ENCODE assay signal across 9 cellular contexts in genomic region chr2:40256649-40257048, GRCh38.
DNase-seq lines count a peak whose midpoint lies in the region; ATAC-seq and TF ChIP-seq lines count a peak whose summit lies in the region.
"Had no signal": no experiment of that assay in that cellular context is flagged by ENCODE, and none has a peak within 500 bp of the region (broad histone marks: within the 10 kb centered on the region; RNA-seq: fewer than 3 reads in every experiment).

No MANE protein-coding gene starts in this region.

- no peak overlapping the region for H3K4me2 ChIP-seq in IMR-90 (ENCODE audit: low read depth, low read length)
- H3K4me2 ChIP-seq in mesendoderm (ENCODE audit: low read length): no peak overlapping the region
- H3K4me2 ChIP-seq: BLaER1 had no signal

- H3K4me1 ChIP-seq in IMR-90 (ENCODE audit: control insufficient read depth, insufficient read depth, low read length): peaks cover 6% of the 10 kb centered on the region
- no peaks in the 10 kb centered on the region for H3K4me1 ChIP-seq in mesendoderm (ENCODE audit: control insufficient read depth, low read depth, low read length)

- no peak overlapping the region for H3K14ac ChIP-seq in IMR-90 (replicated peaks; ENCODE audit: low read depth, low read length)

- no peak overlapping the region for H3K9ac ChIP-seq in IMR-90 (ENCODE audit: low read depth, low read length)
- H3K9ac ChIP-seq in mesendoderm (ENCODE audit: low read length): no peak overlapping the region
- H3K9ac ChIP-seq: BLaER1 had no signal

- intact Hi-C loops in IMR-90 (cut with micrococcal nuclease): no loop called here

- H4K8ac ChIP-seq in IMR-90 (ENCODE audit: low read depth in 2 of 2, low read length in 2 of 2): no peak overlapping the region
- no peak overlapping the region for H4K8ac ChIP-seq in mesendoderm (ENCODE audit: low read depth, low read length)

- no peak overlapping the region for H4K5ac ChIP-seq in IMR-90 (ENCODE audit: low read depth, low read length)
- H4K5ac ChIP-seq in mesendoderm (ENCODE audit: low read length): no peak overlapping the region

- no peak for TF ChIP-seq POLR2A in IMR-90 (IDR thresholded peaks at IDR 0.05; ENCODE audit: low read depth, low read length)

- H4K20me1 ChIP-seq in IMR-90 (ENCODE audit: insufficient read depth, low read length): no peaks in the 10 kb centered on the region
- H4K20me1 ChIP-seq: BLaER1 had no signal

- no peaks in the 10 kb centered on the region for H3K9me1 ChIP-seq in IMR-90 (ENCODE audit: insufficient read depth, low read length)

- dilution Hi-C loops in IMR-90 (cut with HindIII; ENCODE audit: low sequenced_read_pairs, unreplicated experiment): no loop called here

- TF ChIP-seq RAD21 in IMR-90 (IDR thresholded peaks at IDR 0.05; ENCODE audit: low read length): peak; percentile 23

- no peak overlapping the region for H2BK20ac ChIP-seq in IMR-90 (ENCODE audit: low read depth, low read length)

- H3K4ac ChIP-seq in IMR-90 (ENCODE audit: low read depth, low read length) (no peak overlapping the region), mesendoderm (ENCODE audit: low read depth, low read length) (no peak overlapping the region)

- POLR2A ChIA-PET in IMR-90 (lab: Charles Lee; ENCODE audit: unreplicated experiment): no interaction called here

- H3K56ac ChIP-seq in IMR-90 (ENCODE audit: extremely low read depth, insufficient read depth, low read length) (no peak overlapping the region), mesendoderm (ENCODE audit: low read length) (no peak overlapping the region)

- no peak overlapping the region for H3K23ac ChIP-seq in IMR-90 (ENCODE audit: low read depth, low read length)
- no peak overlapping the region for H3K23ac ChIP-seq in mesendoderm (ENCODE audit: low read length)

- H3K18ac ChIP-seq in IMR-90 (ENCODE audit: low read depth, low read length) (no peak overlapping the region), mesendoderm (ENCODE audit: low read length) (no peak overlapping the region)

- CTCF ChIA-PET in IMR-90 (lab: Yijun Ruan, JAX): interaction anchor here (0.6 to 0.7 kb wide), 4 partner anchors 19 to 493 kb away, joined by 3 to 4 read pairs (median 4); no protein-coding TSS in a partner anchor

- H3K27me3 ChIP-seq in IMR-90 (ENCODE audit: control insufficient read depth, insufficient read depth, low read length) (no peaks in the 10 kb centered on the region), mesendoderm (ENCODE audit: insufficient read depth, low read length, poor library complexity) (no peaks in the 10 kb centered on the region)
- H3K27me3 ChIP-seq: BLaER1 had no signal

- H3K79me1 ChIP-seq in IMR-90 (ENCODE audit: low read depth in 1 of 2, low read length in 2 of 2) (peaks cover 4 to 5% of the 10 kb centered on the region in 2 experiments; a peak in 2 of 4 replicates), mesendoderm (ENCODE audit: low read length) (no peaks in the 10 kb centered on the region)

- H2AK5ac ChIP-seq in IMR-90 (ENCODE audit: low read depth, low read length) (no peak overlapping the region), mesendoderm (ENCODE audit: low read length) (no peak overlapping the region)

- no peak overlapping the region for H2AFZ ChIP-seq in IMR-90 (replicated peaks; ENCODE audit: low read length, poor library complexity)

- H3K36me3 ChIP-seq in IMR-90 (ENCODE audit: control insufficient read depth, insufficient read depth, low read length): 0 out of 2 replicates have a peak, but pooled peaks cover 1% of the 10 kb centered on the region
- H3K36me3 ChIP-seq in mesendoderm (ENCODE audit: control insufficient read depth, insufficient read depth, low read length): no peaks in the 10 kb centered on the region
- H3K36me3 ChIP-seq: BLaER1 had no signal

- H3K4me3 ChIP-seq in IMR-90 (ENCODE audit: insufficient read depth, low read depth, low read length) (no peak overlapping the region), mesendoderm (ENCODE audit: low read length) (no peak overlapping the region)
- H3K4me3 ChIP-seq: BLaER1 had no signal

- no peaks in the 10 kb centered on the region for H3K9me3 ChIP-seq in IMR-90 (ENCODE audit: control insufficient read depth, insufficient read depth, low read length)
- H3K9me3 ChIP-seq: BLaER1 had no signal

- H2BK5ac ChIP-seq in IMR-90 (ENCODE audit: low read depth, low read length, poor library complexity, severe bottlenecking): no peak overlapping the region
- H2BK5ac ChIP-seq in mesendoderm (ENCODE audit: low read length): no peak overlapping the region

- H2BK120ac ChIP-seq in IMR-90 (ENCODE audit: low read depth, low read length): no peak overlapping the region
- no peak overlapping the region for H2BK120ac ChIP-seq in mesendoderm (ENCODE audit: low read depth, low read length)

- no peak overlapping the region for H4K91ac ChIP-seq in IMR-90 (ENCODE audit: insufficient read depth, low read depth, low read length)

- no peaks in the 10 kb centered on the region for H3K79me2 ChIP-seq in mesendoderm (ENCODE audit: control insufficient read depth, insufficient read depth, low read length)

- in situ Hi-C loops in IMR-90 (cut with MboI; ENCODE audit: low sequenced_read_pairs): no loop called here

- no peak overlapping the region for H3K27ac ChIP-seq in IMR-90 (ENCODE audit: insufficient read depth, low read length)
- no peak overlapping the region for H3K27ac ChIP-seq in mesendoderm (ENCODE audit: low read depth, low read length)
- H3K27ac ChIP-seq: BLaER1 had no signal

- TF ChIP-seq CTCF in IMR-90 (conservative IDR thresholded peaks at IDR 0.05; ENCODE audit: low read depth, low read length): peak; percentile 21; the same call in 1 of the 2 replicates

- H2BK15ac ChIP-seq in IMR-90 (ENCODE audit: low read depth, low read length): no peak overlapping the region
- H2BK15ac ChIP-seq in mesendoderm (replicated peaks; ENCODE audit: low read depth): no peak overlapping the region

- no TSS peak for BruUV-seq in IMR-90 (replicated peaks; lab: Mats Ljungman, UMichigan)

- ATAC-seq in IMR-90 (ENCODE audit: low read depth) (peak; percentile 48), HG02885 (IDR thresholded peaks at IDR 0.05; ENCODE audit: poor library complexity, unreplicated experiment) (no peak)

- H2AK9ac ChIP-seq in IMR-90 (replicated peaks; ENCODE audit: low read depth, low read length, poor library complexity): no peak overlapping the region

- DNase-seq in NCI-H2196 (lab: John Stamatoyannopoulos, UW; ENCODE audit: unreplicated experiment) (peak; percentile 8), NCI-H2196 treated with DMSO at 0.1 percent for 48 hours (lab: John Stamatoyannopoulos, UW; ENCODE audit: unreplicated experiment) (no peak), IMR-90 (no peak), SW480 (ENCODE audit: low spot score) (peak; percentile 23), mesendoderm (peak; percentile 87), KG1 (lab: John Stamatoyannopoulos, UW) (no peak)
- no peak for DNase-seq in activated T-cell treated with anti-CD3 and anti-CD28 coated beads, Interleukin-2, amount 50 U/mL, for 1 hour

TF ChIP-seq in IMR-90, 13 proteins besides CTCF, POLR2A, EP300 and RAD21:
- TF ChIP-seq MXI1 (IDR thresholded peaks at IDR 0.05; ENCODE audit: borderline replicate concordance, low read depth, low read length) (no peak), USF2 (IDR thresholded peaks at IDR 0.05; ENCODE audit: low read depth, low read length) (no peak), RCOR1 (IDR thresholded peaks at IDR 0.05; ENCODE audit: insufficient replicate concordance, low read length) (no peak), MAFK (IDR thresholded peaks at IDR 0.05; ENCODE audit: low read depth, low read length) (no peak), BHLHE40 (IDR thresholded peaks at IDR 0.05; ENCODE audit: low read depth, low read length) (no peak)

Comparison
In these comparisons a context has a peak if more than half of its experiments do, and no peak if none do; other contexts are left out.
1. DNase-seq: peak in NCI-H2196 (single experiment), SW480 (single experiment) and mesendoderm (single experiment); none in NCI-H2196 treated with DMSO at 0.1 percent for 48 hours (single experiment), IMR-90 (single experiment), activated T-cell treated with anti-CD3 and anti-CD28 coated beads, Interleukin-2, amount 50 U/mL, for 1 hour (single experiment) and KG1 (single experiment).